In genomic region chr16:397135-397661, GRCh38 we compare ENCODE assay signal across 8 cellular contexts. TPM values are rescaled to one million over a fixed set of nuclear protein-coding genes. Genes with fewer than 3 reads are reported as not detected.
DNase-seq lines count a peak whose midpoint lies in the region; ATAC-seq, FAIRE-seq and TF ChIP-seq lines count a peak whose summit lies in the region.

Gene NME4 (plus strand): TSS chr16:397199. CDS start chr16:397223, 24 bp downstream.

- H3K9me1 ChIP-seq in K562 (ENCODE audit: control insufficient read depth, insufficient read depth, low read length) = no peaks in the 10 kb centered on the region

- H3K4me1 ChIP-seq in K562 (replicated peaks in 1 of 2; ENCODE audit: control insufficient read depth in 2 of 2, insufficient read depth in 2 of 2, low read length in 2 of 2) = peaks cover 29 to 61% of the 10 kb centered on the region in 2 experiments

- H2AFZ ChIP-seq in K562 (ENCODE audit: low read depth, low read length) = peak within 1 kb of the TSS; percentile 90

- BruUV-seq in K562 (replicated peaks; lab: Mats Ljungman, UMichigan) = no TSS peak

- DNase-seq in NCI-H2227 (lab: John Stamatoyannopoulos, UW; ENCODE audit: unreplicated experiment) = peak; percentile 75
- DNase-seq in NCI-H2227 treated with DMSO at 0.1 percent for 48 hours (lab: John Stamatoyannopoulos, UW) = no peak
- DNase-seq in NB4 (ENCODE audit: low read depth) = peak; percentile 61
- DNase-seq in K562 (ENCODE audit: extremely low read depth in 1 of 4, low spot score in 3 of 4) = peak; percentile 75 to 81 (median 80)
- peak; percentile 71 for DNase-seq in iPS-NIHi11 (ENCODE audit: low spot score)
- no peak for DNase-seq in middle frontal gyrus (ENCODE audit: extremely low spot score, low spot score)

- peaks cover 56% of the 10 kb centered on the region for H3K79me2 ChIP-seq in K562 (ENCODE audit: control insufficient read depth, insufficient read depth, low read length)

- no peaks in the 10 kb centered on the region for H4K20me1 ChIP-seq in K562 (replicated peaks; ENCODE audit: control insufficient read depth, insufficient read depth, low read length)

- peak within 1 kb of the TSS; percentile 90 for H3K4me2 ChIP-seq in K562 (ENCODE audit: insufficient read depth, low read length)

- peak; percentile 65 for TF ChIP-seq POLR2A in NB4 (IDR thresholded peaks at IDR 0.05; ENCODE audit: extremely low read depth, insufficient read length)
- no peak for TF ChIP-seq POLR2A in K562 (conservative IDR thresholded peaks at IDR 0.05)

- peaks cover 24% of the 10 kb centered on the region for H3K36me3 ChIP-seq in K562 (ENCODE audit: control insufficient read depth, insufficient read depth, low read length)

- ATAC-seq in K562 = peak; percentile 12; the same call in 2 of the 3 replicates
- no peak for ATAC-seq in HG03175 (IDR thresholded peaks at IDR 0.05; ENCODE audit: unreplicated experiment)

- CTCF ChIA-PET in K562 (lab: Yijun Ruan, JAX; ENCODE audit: low intra/inter-chr PET ratio) = no interaction called here

- peak within 1 kb of the TSS; percentile 76 to 97 for H3K9ac ChIP-seq in K562 (ENCODE audit: insufficient read depth in 1 of 2, low read depth in 2 of 2, low read length in 2 of 2)

- intact Hi-C loops in K562 (cut with micrococcal nuclease) = loop anchor here (5.0 to 10.0 kb wide), 3 partner anchors 88 to 285 kb away; partner anchors contain the start of genes JMJD8, RHOT2 and STUB1

- H3K27me3 ChIP-seq in K562 (ENCODE audit: control insufficient read depth in 2 of 2, insufficient read depth in 2 of 2, low read length in 2 of 2) = no peaks in the 10 kb centered on the region

- WGBS in K562 (ENCODE audit: insufficient coverage, low coverage, missing lambda C conversion rate) = 0% methylated on average over 29 of the region's 75 CpGs

- in situ Hi-C loops in K562 (cut with MboI) = loop anchor here (10.0 kb wide), 1 partner anchor 278 kb away; the partner anchor contains the start of gene RHBDL1

- FAIRE-seq in K562 (lab: Jason Lieb, UNC) = no peak

- TF ChIP-seq RAD21 in K562 (CRISPR knock-in tag; conservative IDR thresholded peaks at IDR 0.05 in 1 of 2, IDR thresholded peaks at IDR 0.05 in 1 of 2) = no peak

- no peaks in the 10 kb centered on the region for H3K9me3 ChIP-seq in K562 (replicated peaks; ENCODE audit: control insufficient read depth, insufficient read depth, low read depth, low read length)

- H3K4me3 ChIP-seq in NB4 (ENCODE audit: low read depth, low read length) (peak within 1 kb of the TSS; percentile 60), K562 (peak within 1 kb of the TSS; percentile 70), skin epidermis (peak within 1 kb of the TSS; percentile 42 to 71 (median 59))

- POLR2A ChIA-PET in K562 (lab: Yijun Ruan, JAX) = interaction anchor here (0.6 to 1.5 kb wide), 8 partner anchors 9 to 279 kb away, joined by 3 to 5 read pairs (median 3); partner anchors contain the start of genes CAPN15 and RHBDL1

- no peak for TF ChIP-seq EP300 in K562 (IDR thresholded peaks at IDR 0.05; ENCODE audit: low read length)

- TF ChIP-seq CTCF in NB4 (IDR thresholded peaks at IDR 0.05; ENCODE audit: low read depth, low read length) (no peak), K562 (IDR thresholded peaks at IDR 0.05 in 2 of 3, conservative IDR thresholded peaks at IDR 0.05 in 1 of 3; ENCODE audit: insufficient read depth in 2 of 3, low read depth in 1 of 3, low read length in 3 of 3) (no peak)

- H3K27ac ChIP-seq in K562 (ENCODE audit: extremely low read depth, low read depth, low read length) (peak within 1 kb of the TSS; percentile 95), skin epidermis (peak within 1 kb of the TSS in 20 of 21 experiments; percentile 26 to 82 (median 75))

TF ChIP-seq in K562, 482 proteins besides CTCF, POLR2A, EP300 and RAD21 (continues in another document):
- TF ChIP-seq RBM14 (IDR thresholded peaks at IDR 0.05; ENCODE audit: borderline replicate concordance, insufficient read depth, low read depth, low read length) (no peak), PBX2 (CRISPR knock-in tag; IDR thresholded peaks at IDR 0.05; ENCODE audit: low read depth) (no peak), PBX2 (tag; conservative IDR thresholded peaks at IDR 0.05; ENCODE audit: low read depth) (no peak), ZBTB7A (IDR thresholded peaks at IDR 0.05; ENCODE audit: borderline replicate concordance, control insufficient read depth, low read depth, low read length) (peak; percentile 86), CC2D1A (IDR thresholded peaks at IDR 0.05) (no peak), RHOXF2B (CRISPR knock-in tag; conservative IDR thresholded peaks at IDR 0.05) (no peak), CTBP1 (IDR thresholded peaks at IDR 0.05; ENCODE audit: borderline replicate concordance) (peak; percentile 60; the same call in 1 of the 2 replicates), PHF8 (IDR thresholded peaks at IDR 0.05; ENCODE audit: borderline replicate concordance, low read length) (peak; percentile 66; the same call in 1 of the 2 replicates), ZNF41 (CRISPR knock-in tag; conservative IDR thresholded peaks at IDR 0.05) (no peak), TAF7 (tag; IDR thresholded peaks at IDR 0.05) (no peak), ZNF717 (CRISPR knock-in tag; IDR thresholded peaks at IDR 0.05) (no peak), U2AF1 (optimal IDR thresholded peaks at IDR 0.05; ENCODE audit: low read depth, low read length) (peak; percentile 49), ZNF384 (IDR thresholded peaks at IDR 0.05; ENCODE audit: low read depth, low read length) (no peak), ARID4B (CRISPR knock-in tag; IDR thresholded peaks at IDR 0.05) (no peak; the same call in 1 of the 2 replicates)

RNA-seq across cellular contexts. Expression of gene NME4, which starts in this region (rescaled TPM):
- total RNA-seq in K562 (2011; cell fraction: chromatin; rRNA removed; ENCODE audit: low replicate concordance) = 39.0 and 108 TPM in 2 replicates
- total RNA-seq in K562 (2011; cell fraction: nucleolus; rRNA removed) = 83.4 and 88.0 TPM in 2 replicates
- 67.1 and 101 TPM in 2 replicates for total RNA-seq in K562 (2011; cell fraction: nucleoplasm; rRNA removed)
- total RNA-seq in K562 (2014; rRNA removed) = 211 and 255 TPM in 2 replicates
- total RNA-seq in K562 (2014; rRNA removed; fragmentation: Illumina TruSeq; extraction: Trizol) = 50.2 and 61.5 TPM in 2 replicates
- 145 and 151 TPM in 2 replicates for total RNA-seq in K562 (2015; rRNA removed; fragmentation: Illumina TruSeq; extraction: Trizol)
- total RNA-seq in K562 (2021) = 189 and 206 TPM in 2 replicates
- 139 and 160 TPM in 2 replicates for polyA plus RNA-seq in K562 (2011; rRNA removed)
- 277 and 663 TPM in 2 replicates for polyA plus RNA-seq in K562 (2011; cell fraction: cytosol; rRNA removed)
- 165 and 221 TPM in 2 replicates for polyA plus RNA-seq in K562 (2011; cell fraction: nucleus; rRNA removed)
- 211 and 279 TPM in 2 replicates for polyA plus RNA-seq in K562 (2012)
- polyA plus RNA-seq in K562 (2014; fragmentation: Illumina TruSeq; extraction: Trizol) = 135 and 223 TPM in 2 replicates
- polyA plus RNA-seq in K562 (2014; fragmentation: Nextera tagmentation; extraction: Ambion mirVana) = 10 to 100 TPM; 15.4 to 17.5 TPM
- 264 and 339 TPM in 2 replicates for polyA plus RNA-seq in K562 (2014; rRNA removed)
- polyA minus RNA-seq in K562 (2011; rRNA and poly(A)+ RNA removed) = 23.2 and 37.8 TPM in 2 replicates
- 60.9 and 70.8 TPM in 2 replicates for polyA minus RNA-seq in K562 (2011; cell fraction: cytosol; rRNA and poly(A)+ RNA removed)
- polyA minus RNA-seq in K562 (2011; cell fraction: nucleus; rRNA and poly(A)+ RNA removed) = 32.2 and 35.7 TPM in 2 replicates

Comparison
In these comparisons a context has a peak if more than half of its experiments do, and no peak if none do; other contexts are left out.
1. DNase-seq: peak in NCI-H2227 (single experiment), NB4 (single experiment), K562 (4 of 4) and iPS-NIHi11 (single experiment); none in NCI-H2227 treated with DMSO at 0.1 percent for 48 hours (single experiment) and middle frontal gyrus (single experiment).
2. Peak in every context shown above with its lines, with median percentiles within 50 percentile points of each other: H3K4me3 ChIP-seq.